In the genomic region with DNA sequence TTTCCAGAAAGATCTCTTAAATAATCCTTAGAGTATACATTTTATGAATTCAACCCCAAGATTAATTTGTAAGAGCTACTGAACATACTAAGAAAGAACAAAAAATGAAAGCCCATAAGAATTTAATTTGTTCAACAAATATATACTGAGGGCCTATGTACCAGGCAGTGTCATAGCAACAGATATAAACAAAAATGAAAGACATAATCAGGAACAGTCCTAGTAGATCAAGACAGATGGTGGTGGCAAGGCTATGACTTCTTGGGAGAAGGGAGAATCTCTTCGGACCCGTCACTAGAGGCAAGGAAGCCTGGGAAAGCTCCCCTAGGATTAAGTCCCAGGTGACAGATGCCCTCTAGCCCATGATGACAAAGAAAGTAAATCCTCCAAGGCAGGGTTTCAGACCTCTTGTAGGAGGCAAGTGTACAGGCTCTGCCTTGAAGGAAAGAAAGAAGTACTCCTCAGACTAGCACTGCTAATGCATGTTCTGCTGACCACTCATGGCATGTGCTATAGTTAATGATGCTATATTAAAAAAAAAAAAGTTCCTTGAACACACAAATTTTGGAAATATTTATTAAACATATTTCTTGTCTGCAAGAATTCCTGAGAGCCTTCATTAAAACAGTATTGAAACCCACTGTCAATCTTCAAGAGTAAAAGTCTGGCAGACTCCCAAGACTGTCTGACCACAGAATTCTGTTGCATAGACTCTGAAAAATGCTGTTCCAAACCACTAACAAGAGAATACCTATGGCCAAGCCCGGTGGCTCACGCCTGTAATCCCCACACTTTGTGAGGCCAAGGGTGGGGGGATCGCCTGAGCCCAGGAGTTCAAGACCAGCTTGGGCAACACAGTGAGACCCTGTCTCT, we compare ENCODE assay signal across 1 cellular context.
TF ChIP-seq lines count a peak whose summit lies in the region.

No MANE protein-coding gene starts in this region.

TF ChIP-seq in K562, 482 proteins besides CTCF, POLR2A, EP300 and RAD21 (continued from another document):
- TF ChIP-seq CEBPZ (IDR thresholded peaks at IDR 0.05; ENCODE audit: borderline replicate concordance, low read depth, low read length), result no peak
